Comparison of ENCODE assay signal across 7 cellular contexts in the genomic region with DNA sequence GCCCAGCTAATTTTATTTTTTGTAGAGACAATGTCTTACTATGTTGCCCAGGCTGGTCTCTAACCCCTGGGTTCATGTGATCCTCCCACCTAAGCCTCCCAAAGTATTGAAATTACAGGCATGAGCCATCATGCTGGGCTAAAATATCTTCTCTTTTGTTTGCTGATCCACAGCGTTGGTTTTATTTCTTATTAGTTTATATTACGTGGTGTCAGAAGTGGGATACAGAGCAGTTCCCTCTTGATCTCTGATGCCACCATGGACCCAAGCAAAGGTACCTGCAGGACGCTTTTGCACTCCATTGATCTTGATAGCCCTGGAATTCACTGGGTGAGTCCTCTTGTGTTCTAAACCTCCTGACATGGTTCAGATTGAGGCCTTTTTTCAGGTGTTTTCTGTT.
"Had no signal": no experiment of that assay in that cellular context is flagged by ENCODE, and none has a peak within 500 bp of the region (broad histone marks: within the 10 kb centered on the region; RNA-seq: fewer than 3 reads in every experiment).

No MANE protein-coding gene starts in this region.

- H3K27ac Mint-ChIP-seq: GM23338, H9 had no signal

- ATAC-seq: GM23338 had no signal

- FAIRE-seq: H1, H54, HTR-8/SVneo had no signal

- H3K4me3 Mint-ChIP-seq: GM23338, H9 had no signal

- H3K4me1 Mint-ChIP-seq: GM23338 had no signal

- H2AFZ ChIP-seq: GM23338 had no signal

- H3K4me2 ChIP-seq: GM23338 had no signal

- H3K4me3 ChIP-seq: GM23338 had no signal

- DNase-seq: H9, HCEC 1CT, IMR-90 had no signal
